ENCODE assay signal across 20 cellular contexts in genomic region chr2:1989216-1989615, GRCh38.
DNase-seq lines count a peak whose midpoint lies in the region; ATAC-seq and TF ChIP-seq lines count a peak whose summit lies in the region.
"Had no signal": no experiment of that assay in that cellular context is flagged by ENCODE, and none has a peak within 500 bp of the region (broad histone marks: within the 10 kb centered on the region; RNA-seq: fewer than 3 reads in every experiment).

No MANE protein-coding gene starts in this region.

- H3K4me1 ChIP-seq in lower lobe of right lung: no peaks in the 10 kb centered on the region
- H3K4me1 ChIP-seq: HAP-1 had no signal

- H3K27me3 ChIP-seq in lower lobe of right lung (ENCODE audit: low read depth): peaks cover 10% of the 10 kb centered on the region

- POLR2A ChIA-PET in RWPE1 (lab: Yijun Ruan, JAX; ENCODE audit: low non-redundant PET): no interaction called here
- POLR2A ChIA-PET in HEK293T (lab: Yijun Ruan, JAX): no interaction called here

- intact Hi-C loops in lower lobe of right lung (cut with DNase I): no loop called here

- peak; percentile 35 to 77 for ATAC-seq in lower lobe of right lung
- ATAC-seq: GM12878 had no signal

- H3K27ac ChIP-seq in lower lobe of right lung (no peak overlapping the region), temporal lobe (ENCODE audit: low read depth, low read length) (peak overlapping the region; percentile 36), RWPE1 (no peak overlapping the region)
- H3K27ac ChIP-seq: KMS-11, SK-N-MC had no signal

- CTCF ChIA-PET in RWPE1 (lab: Yijun Ruan, JAX): no interaction called here
- CTCF ChIA-PET in HEK293T (lab: Yijun Ruan, JAX): no interaction called here

- no peaks in the 10 kb centered on the region for H3K36me3 ChIP-seq in lower lobe of right lung
- H3K36me3 ChIP-seq: HAP-1 had no signal

- no peaks in the 10 kb centered on the region for H3K9me3 ChIP-seq in lower lobe of right lung
- H3K9me3 ChIP-seq: HAP-1 had no signal

- DNase-seq in HT-29 (ENCODE audit: low spot score) (peak; percentile 40), cerebellum (ENCODE audit: low spot score) (peak; percentile 61), lower lobe of right lung (no peak), GF-D8 (lab: John Stamatoyannopoulos, UW) (no peak), RWPE1 (ENCODE audit: low spot score) (no peak), DMS53 treated with DMSO at 0.1 percent for 48 hours (lab: John Stamatoyannopoulos, UW; ENCODE audit: unreplicated experiment) (no peak), HEK293T (ENCODE audit: extremely low spot score) (no peak)
- DNase-seq: GDM1; NCI-H1436 treated with DMSO at 0.1 percent for 48 hours; NCI-H2081; NCI-H2171 treated with DMSO at 0.1 percent for 48 hours; NCI-H446 treated with DMSO at 0.1 percent for 48 hours; NK-92 treated with Interleukin-12 subunit alpha and Interleukin-12 subunit beta, amount 100 ng/mL, for 24 hours; OCI-M1; SHP77 had no signal

- no peak overlapping the region for H3K4me3 ChIP-seq in lower lobe of right lung
- H3K4me3 ChIP-seq: GM12878, HAP-1, SK-N-MC had no signal

- no peak for TF ChIP-seq CTCF in lower lobe of right lung (IDR thresholded peaks at IDR 0.05)
- no peak for TF ChIP-seq CTCF in RWPE1 (conservative IDR thresholded peaks at IDR 0.05; ENCODE audit: low read depth)

TF ChIP-seq in HEK293T, 16 proteins besides CTCF, POLR2A, EP300 and RAD21:
- TF ChIP-seq ELF4 (IDR thresholded peaks at IDR 0.05) (no peak), ZNF384 (IDR thresholded peaks at IDR 0.05) (no peak), ARNT (IDR thresholded peaks at IDR 0.05) (no peak), HDGF (IDR thresholded peaks at IDR 0.05; ENCODE audit: borderline replicate concordance) (no peak), SUZ12 (IDR thresholded peaks at IDR 0.05) (no peak), FOXK2 (IDR thresholded peaks at IDR 0.05) (no peak), PKNOX1 (IDR thresholded peaks at IDR 0.05) (no peak), BHLHE40 (IDR thresholded peaks at IDR 0.05; ENCODE audit: borderline replicate concordance) (no peak), TARDBP (IDR thresholded peaks at IDR 0.05) (no peak), FOXM1 (IDR thresholded peaks at IDR 0.05; ENCODE audit: borderline replicate concordance) (no peak), SP1 (IDR thresholded peaks at IDR 0.05) (no peak), CTBP1 (IDR thresholded peaks at IDR 0.05; ENCODE audit: borderline replicate concordance) (no peak), L3MBTL2 (conservative IDR thresholded peaks at IDR 0.05) (no peak)
TF ChIP-seq in HEK293T: peak in this region for 0.

Comparison
In these comparisons a context has a peak if more than half of its experiments do, and no peak if none do; other contexts are left out.
1. DNase-seq: peak in HT-29 (single experiment) and cerebellum (single experiment); none in lower lobe of right lung (single experiment), GF-D8 (single experiment), RWPE1 (single experiment), DMS53 treated with DMSO at 0.1 percent for 48 hours (single experiment) and HEK293T (single experiment).